In the genomic region with DNA sequence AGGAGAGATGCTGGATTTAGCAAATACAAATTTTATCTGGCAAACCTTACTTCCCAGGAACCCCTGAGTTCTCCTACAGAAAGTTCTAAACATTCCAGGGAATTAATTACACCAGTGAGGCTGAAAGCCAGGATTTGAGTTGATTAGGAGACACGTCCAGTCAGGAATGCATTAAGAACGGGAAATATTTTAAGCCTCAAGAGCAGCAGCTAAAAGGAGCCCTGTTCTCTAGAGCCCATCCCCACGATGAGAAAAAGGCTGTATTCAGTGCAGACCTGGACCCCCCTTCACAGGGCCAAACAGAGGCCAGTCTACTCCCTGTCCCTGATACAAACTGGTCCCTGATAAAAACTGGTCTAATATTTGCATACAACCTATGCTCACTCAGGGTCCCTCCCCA, we compare ENCODE assay signal across 30 cellular contexts. TPM values are rescaled to one million over a fixed set of nuclear protein-coding genes. Genes with fewer than 3 reads are reported as not detected.
"Had no signal": no experiment of that assay in that cellular context is flagged by ENCODE, and none has a peak within 500 bp of the region (broad histone marks: within the 10 kb centered on the region; RNA-seq: fewer than 3 reads in every experiment).

No MANE protein-coding gene starts in this region.

- H3K9me3 Mint-ChIP-seq: activated CD4-positive, alpha-beta T cell treated with anti-CD3 and anti-CD28 coated beads, Interleukin-2, amount 10 ng/mL, durations not matched to agents 24 days and 14 days; activated naive CD4-positive, alpha-beta T cell treated with anti-CD3 and anti-CD28 coated beads, Interleukin-2, amount 50 U/mL, for 72 hours; activated naive CD8-positive, alpha-beta T cell treated with anti-CD3 and anti-CD28 coated beads, Interleukin-2, amount 50 U/mL, for 24 hours; activated T-cell treated with anti-CD3 and anti-CD28 coated beads, Interleukin-2, amount 50 U/mL, for 24 hours; activated T-helper 1 cell treated with anti-CD3 and anti-CD28 coated beads, Interleukin-12 subunit alpha, Interleukin-12 subunit beta, Interleukin-2, Interleukin-4 antibody, amounts not matched to agents 30 ng/mL and 10 ng/mL and 1 ng/mL, durations not matched to agents 14 hours and 24 hours and 36 hours; WTC11 had no signal

- DNase-seq: activated CD4-positive, alpha-beta T cell treated with anti-CD3 and anti-CD28 coated beads, Interleukin-2, amount 10 ng/mL, durations not matched to agents 24 days and 14 days; activated CD4-positive, alpha-beta T cell treated with anti-CD3 and anti-CD28 coated beads, Interleukin-2, amount 50 U/mL, for 48 hours; activated CD4-positive, CD25-positive, alpha-beta regulatory T cell treated with anti-CD3 and anti-CD28 coated beads, Interleukin-2, amount 50 U/mL, for 72 hours; activated CD8-positive, alpha-beta memory T cell treated with anti-CD3 and anti-CD28 coated beads, Interleukin-2, amount 10 ng/mL, durations not matched to agents 7 days and 5 days; activated effector memory CD4-positive, alpha-beta T cell treated with anti-CD3 and anti-CD28 coated beads, Interleukin-2, amount 50 U/mL, for 16 hours; activated naive CD4-positive, alpha-beta T cell treated with Interleukin-2 at 50 U/mL for 16 hours; activated naive CD8-positive, alpha-beta T cell treated with anti-CD3 and anti-CD28 coated beads, Interleukin-2, amount 50 U/mL, for 24 hours; activated T-cell treated with anti-CD3 and anti-CD28 coated beads, Interleukin-2, amount 50 U/mL, for 24 hours; amniotic stem cell; brain microvascular endothelial cell; NCI-H1092; NCI-H1417; NCI-H1694; NCI-H2029 treated with DMSO at 0.1 percent for 48 hours; NCI-H345; NCI-H510A; NCI-H526 treated with DMSO at 0.1 percent for 48 hours; NCI-H82; Peyer's patch; Right ventricle myocardium superior; T-helper 17 cell; T-helper 9 cell had no signal

- H3K36me3 Mint-ChIP-seq: activated CD8-positive, alpha-beta memory T cell treated with anti-CD3 and anti-CD28 coated beads, Interleukin-2, amount 10 ng/mL, durations not matched to agents 7 days and 5 days; activated naive CD4-positive, alpha-beta T cell treated with anti-CD3 and anti-CD28 coated beads, Interleukin-2, amount 50 U/mL, for 72 hours had no signal

- H3K27me3 Mint-ChIP-seq: activated CD4-positive, alpha-beta T cell treated with anti-CD3 and anti-CD28 coated beads, Interleukin-2, amount 10 ng/mL, durations not matched to agents 24 days and 14 days had no signal

- H3K27ac ChIP-seq: ascending aorta, brain microvascular endothelial cell, cardiac muscle cell, KMS-11, Peyer's patch, RWPE1, SJSA1 had no signal

- H3K36me3 ChIP-seq: brain microvascular endothelial cell, cardiac muscle cell, Peyer's patch, SJSA1 had no signal

- H3K4me3 ChIP-seq: ascending aorta, cardiac muscle cell, Peyer's patch, SJSA1 had no signal

- H3K4me2 ChIP-seq: KMS-11 had no signal

- H3K27ac Mint-ChIP-seq: activated CD4-positive, alpha-beta T cell treated with anti-CD3 and anti-CD28 coated beads, Interleukin-2, amount 10 ng/mL, durations not matched to agents 24 days and 14 days; activated CD8-positive, alpha-beta memory T cell treated with anti-CD3 and anti-CD28 coated beads, Interleukin-2, amount 10 ng/mL, durations not matched to agents 7 days and 5 days; activated naive CD4-positive, alpha-beta T cell treated with anti-CD3 and anti-CD28 coated beads, Interleukin-2, amount 50 U/mL, for 72 hours; activated naive CD8-positive, alpha-beta T cell treated with anti-CD3 and anti-CD28 coated beads, Interleukin-2, amount 50 U/mL, for 24 hours; activated T-cell treated with anti-CD3 and anti-CD28 coated beads, Interleukin-2, amount 50 U/mL, for 24 hours; activated T-helper 1 cell treated with anti-CD3 and anti-CD28 coated beads, Interleukin-12 subunit alpha, Interleukin-12 subunit beta, Interleukin-2, Interleukin-4 antibody, amounts not matched to agents 30 ng/mL and 10 ng/mL and 1 ng/mL, durations not matched to agents 14 hours and 24 hours and 36 hours; T-helper 17 cell; WTC11 had no signal

- H3K9me3 ChIP-seq: ascending aorta, Peyer's patch, SJSA1 had no signal

- H3K4me1 ChIP-seq: ascending aorta, Peyer's patch, SJSA1 had no signal

- ATAC-seq: activated CD8-positive, alpha-beta memory T cell treated with anti-CD3 and anti-CD28 coated beads, Interleukin-2, amount 10 ng/mL, durations not matched to agents 7 days and 5 days; activated naive CD4-positive, alpha-beta T cell treated with anti-CD3 and anti-CD28 coated beads, Interleukin-2, amount 50 U/mL, for 72 hours; activated naive CD8-positive, alpha-beta T cell treated with anti-CD3 and anti-CD28 coated beads, Interleukin-2, amount 50 U/mL, for 24 hours; T-helper 17 cell; WTC11 had no signal

- H3K4me1 Mint-ChIP-seq: activated CD4-positive, alpha-beta T cell treated with anti-CD3 and anti-CD28 coated beads, Interleukin-2, amount 10 ng/mL, durations not matched to agents 24 days and 14 days; activated CD8-positive, alpha-beta memory T cell treated with anti-CD3 and anti-CD28 coated beads, Interleukin-2, amount 10 ng/mL, durations not matched to agents 7 days and 5 days; activated naive CD8-positive, alpha-beta T cell treated with anti-CD3 and anti-CD28 coated beads, Interleukin-2, amount 50 U/mL, for 24 hours had no signal

- H3K4me3 Mint-ChIP-seq: activated CD4-positive, alpha-beta T cell treated with anti-CD3 and anti-CD28 coated beads, Interleukin-2, amount 10 ng/mL, durations not matched to agents 24 days and 14 days; activated CD8-positive, alpha-beta memory T cell treated with anti-CD3 and anti-CD28 coated beads, Interleukin-2, amount 10 ng/mL, durations not matched to agents 7 days and 5 days; activated naive CD8-positive, alpha-beta T cell treated with anti-CD3 and anti-CD28 coated beads, Interleukin-2, amount 50 U/mL, for 24 hours; activated T-cell treated with anti-CD3 and anti-CD28 coated beads, Interleukin-2, amount 50 U/mL, for 24 hours; activated T-helper 1 cell treated with anti-CD3 and anti-CD28 coated beads, Interleukin-12 subunit alpha, Interleukin-12 subunit beta, Interleukin-2, Interleukin-4 antibody, amounts not matched to agents 30 ng/mL and 10 ng/mL and 1 ng/mL, durations not matched to agents 14 hours and 24 hours and 36 hours; T-helper 17 cell; WTC11 had no signal

- H3K27me3 ChIP-seq: ascending aorta, brain microvascular endothelial cell, cardiac muscle cell, Peyer's patch, SJSA1 had no signal

RNA-seq across cellular contexts. Expression of gene VAT1L, which starts 55.0 kb away (rescaled TPM):
- total RNA-seq: activated CD4-positive, alpha-beta T cell treated with anti-CD3 and anti-CD28 coated beads, Interleukin-2, amount 10 ng/mL, durations not matched to agents 24 days and 14 days; activated CD8-positive, alpha-beta memory T cell treated with anti-CD3 and anti-CD28 coated beads, Interleukin-2, amount 10 ng/mL, durations not matched to agents 7 days and 5 days; activated naive CD4-positive, alpha-beta T cell treated with anti-CD3 and anti-CD28 coated beads, Interleukin-2, amount 50 U/mL, for 72 hours; activated T-helper 1 cell treated with anti-CD3 and anti-CD28 coated beads, Interleukin-12 subunit alpha, Interleukin-12 subunit beta, Interleukin-2, Interleukin-4 antibody, amounts not matched to agents 30 ng/mL and 10 ng/mL and 1 ng/mL, durations not matched to agents 14 hours and 24 hours and 36 hours; T-helper 17 cell had no signal
